8 cellular contexts compared by ENCODE assay signal in the genomic region with DNA sequence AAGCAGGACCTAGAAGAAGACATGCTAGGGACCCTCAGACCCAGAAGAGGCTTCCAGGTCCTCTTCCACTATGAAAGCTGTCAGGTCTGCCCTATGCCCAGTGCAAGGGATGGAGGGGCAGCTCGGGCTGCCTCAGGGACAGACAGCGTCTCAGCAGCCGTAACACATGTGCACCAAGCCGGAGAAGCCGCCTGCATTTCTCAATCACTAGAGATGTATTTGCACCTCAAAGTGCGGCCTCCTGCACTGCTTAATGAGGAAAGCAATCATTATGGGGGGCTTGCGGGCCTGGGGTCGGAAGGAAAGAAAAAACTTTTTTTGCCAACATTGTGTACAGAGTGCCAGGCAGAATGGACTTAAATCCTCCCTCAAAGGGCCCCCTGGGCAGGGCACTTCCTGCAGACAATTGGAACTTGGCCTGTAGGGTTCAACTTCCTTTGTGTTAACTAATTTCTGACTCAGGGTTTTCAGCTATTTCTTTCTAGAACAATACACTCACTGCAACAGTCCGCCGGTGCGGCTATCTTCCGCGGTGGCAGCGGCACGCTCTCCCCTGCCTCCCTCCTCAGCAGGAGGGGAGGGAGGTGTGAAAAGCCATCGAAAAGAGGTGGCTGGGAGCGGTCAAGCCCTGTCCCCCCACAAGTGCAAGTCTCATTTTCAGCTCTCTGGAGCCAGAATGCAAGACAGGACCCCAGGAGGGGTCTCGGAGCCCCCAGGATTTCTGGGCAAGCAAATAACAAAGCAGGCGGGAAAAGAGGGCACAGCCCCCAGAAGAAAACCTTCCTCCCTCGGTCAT.
DNase-seq lines count a peak whose midpoint lies in the region; FAIRE-seq and TF ChIP-seq lines count a peak whose summit lies in the region.

No MANE protein-coding gene starts in this region.

- H3K4me1 ChIP-seq in endothelial cell of umbilical vein (ENCODE audit: control insufficient read depth, extremely low read depth, insufficient read depth, low read length), result peaks cover 12% of the 10 kb centered on the region
- peaks cover 6 to 7% of the 10 kb centered on the region in 2 donors for H3K4me1 ChIP-seq in mucosa of rectum (ENCODE audit: control insufficient read depth in 2 of 2, insufficient read depth in 2 of 2, low read length in 2 of 2)

- no peaks in the 10 kb centered on the region for H3K9me1 ChIP-seq in endothelial cell of umbilical vein (replicated peaks; ENCODE audit: control insufficient read depth, extremely low read depth, insufficient read depth, low read length)

- no peak overlapping the region for H3K4me3 Mint-ChIP-seq in activated naive CD4-positive, alpha-beta T cell treated with anti-CD3 and anti-CD28 coated beads for 36 hours

- intact Hi-C loops in activated naive CD4-positive, alpha-beta T cell treated with anti-CD3 and anti-CD28 coated beads for 36 hours (cut with micrococcal nuclease), result loop anchor here (1.0 kb wide), 1 partner anchor 346 kb away; no protein-coding TSS in a partner anchor
- intact Hi-C loops in endothelial cell of umbilical vein (cut with micrococcal nuclease), result loop anchor here (1.0 to 10.0 kb wide), 5 partner anchors 72 to 350 kb away; no protein-coding TSS in a partner anchor

- TF ChIP-seq POLR2A in endothelial cell of umbilical vein (IDR thresholded peaks at IDR 0.05; ENCODE audit: low read depth, low read length), result no peak

- H3K36me3 ChIP-seq in endothelial cell of umbilical vein (ENCODE audit: control insufficient read depth in 2 of 2, extremely low read depth in 1 of 2, insufficient read depth in 2 of 2, low read length in 2 of 2) (no peaks in the 10 kb centered on the region), mucosa of rectum (ENCODE audit: control insufficient read depth in 2 of 2, insufficient read depth in 2 of 2, low read length in 2 of 2) (no peaks in the 10 kb centered on the region)

- H3K27me3 Mint-ChIP-seq in activated naive CD4-positive, alpha-beta T cell treated with anti-CD3 and anti-CD28 coated beads for 36 hours (ENCODE audit: low read depth), result peaks cover 20% of the 10 kb centered on the region

- no peak for TF ChIP-seq CTCF in endothelial cell of umbilical vein (IDR thresholded peaks at IDR 0.05; ENCODE audit: extremely low read depth in 1 of 2, insufficient read depth in 1 of 2, low read depth in 1 of 2, low read length in 2 of 2)

- peak overlapping the region; percentile 69 for H2AFZ ChIP-seq in endothelial cell of umbilical vein (ENCODE audit: low read depth, low read length)

- CTCF ChIA-PET in activated naive CD4-positive, alpha-beta T cell treated with anti-CD3 and anti-CD28 coated beads for 36 hours (lab: Charles Lee), result interaction anchor here (0.6 kb wide), 1 partner anchor 76 kb away, joined by 3 read pairs; no protein-coding TSS in a partner anchor
- CTCF ChIA-PET in endothelial cell of umbilical vein (lab: Charles Lee), result interaction anchor here (0.6 to 1.4 kb wide), 7 partner anchors 15 to 270 kb away, joined by 3 to 10 read pairs (median 4); a partner anchor contains a TSS

- H4K20me1 ChIP-seq in endothelial cell of umbilical vein (replicated peaks; ENCODE audit: control insufficient read depth, extremely low read depth, insufficient read depth, low read length), result no peaks in the 10 kb centered on the region

- H3K27ac Mint-ChIP-seq in activated naive CD4-positive, alpha-beta T cell treated with anti-CD3 and anti-CD28 coated beads for 36 hours, result no peak overlapping the region

- BruUV-seq in endothelial cell of umbilical vein (replicated peaks; lab: Mats Ljungman, UMichigan), result no TSS peak

- POLR2A ChIA-PET in endothelial cell of umbilical vein (lab: Charles Lee), result no interaction called here

- no peaks in the 10 kb centered on the region for H3K36me3 Mint-ChIP-seq in activated naive CD4-positive, alpha-beta T cell treated with anti-CD3 and anti-CD28 coated beads for 36 hours (ENCODE audit: low read depth)

- H3K4me1 Mint-ChIP-seq in activated naive CD4-positive, alpha-beta T cell treated with anti-CD3 and anti-CD28 coated beads for 36 hours (ENCODE audit: low read depth), result peaks cover 10% of the 10 kb centered on the region

- dilution Hi-C loops in endothelial cell of umbilical vein (cut with MboI; ENCODE audit: extremely low pct_ligation_motif_present, low sequenced_read_pairs), result no loop called here

- H3K79me2 ChIP-seq in endothelial cell of umbilical vein (ENCODE audit: control insufficient read depth, insufficient read depth, low read length), result no peaks in the 10 kb centered on the region

- FAIRE-seq in endothelial cell of umbilical vein (lab: Jason Lieb, UNC), result peak; percentile 87
- FAIRE-seq in urothelium cell line (lab: Jason Lieb, UNC), result no peak

- H3K9me3 ChIP-seq in endothelial cell of umbilical vein (replicated peaks; ENCODE audit: control insufficient read depth, insufficient read depth, low read length) (no peaks in the 10 kb centered on the region), mucosa of rectum (ENCODE audit: control insufficient read depth in 2 of 2, low read length in 2 of 2) (no peaks in the 10 kb centered on the region)

- H3K9me3 Mint-ChIP-seq in activated naive CD4-positive, alpha-beta T cell treated with anti-CD3 and anti-CD28 coated beads for 36 hours, result no peaks in the 10 kb centered on the region

- peak overlapping the region; percentile 60 for H3K4me2 ChIP-seq in endothelial cell of umbilical vein (ENCODE audit: insufficient read depth, low read length)

- peak overlapping the region; percentile 36 for H3K9ac ChIP-seq in endothelial cell of umbilical vein (replicated peaks; ENCODE audit: extremely low read depth, insufficient read depth, low read length)
- peak overlapping the region; percentile 42 to 53 for H3K9ac ChIP-seq in mucosa of rectum (ENCODE audit: low read depth in 1 of 2, low read length in 2 of 2)

- H3K4me3 ChIP-seq in endothelial cell of umbilical vein (replicated peaks in 1 of 3; ENCODE audit: insufficient read depth in 1 of 3, low read depth in 1 of 3, low read length in 3 of 3) (peak overlapping the region in 2 of 3 experiments; percentile 16 to 18), mucosa of rectum (ENCODE audit: low read length in 2 of 2) (peak overlapping the region; percentile 36 to 65)

- H3K27ac ChIP-seq in endothelial cell of umbilical vein (ENCODE audit: insufficient read depth, low read depth, low read length) (no peak overlapping the region), mucosa of rectum (ENCODE audit: low read depth in 2 of 2, low read length in 2 of 2) (peak overlapping the region in 1 of 2 donors; percentile 20)

- H3K27me3 ChIP-seq in endothelial cell of umbilical vein (ENCODE audit: control insufficient read depth in 2 of 2, insufficient read depth in 2 of 2, low read length in 2 of 2) (no peaks in the 10 kb centered on the region), mucosa of rectum (ENCODE audit: control insufficient read depth in 2 of 2, insufficient read depth in 2 of 2, low read length in 2 of 2) (no peaks in the 10 kb centered on the region)

- peak; percentile 8 for DNase-seq in activated naive CD4-positive, alpha-beta T cell treated with anti-CD3 and anti-CD28 coated beads for 36 hours
- no peak for DNase-seq in activated naive CD4-positive, alpha-beta T cell (lab: John Stamatoyannopoulos, UW)
- DNase-seq in endothelial cell of umbilical vein (ENCODE audit: low read depth, low spot score), result peak; percentile 64
- DNase-seq in urothelium cell line (ENCODE audit: low spot score), result peak; percentile 36
- DNase-seq in cerebellum (ENCODE audit: low spot score), result no peak
- no peak for DNase-seq in NCI-H2107 treated with DMSO at 0.1 percent for 48 hours (lab: John Stamatoyannopoulos, UW; ENCODE audit: unreplicated experiment)
- no peak for DNase-seq in midbrain (lab: John Stamatoyannopoulos, UW)

TF ChIP-seq in endothelial cell of umbilical vein, 7 proteins besides CTCF, POLR2A, EP300 and RAD21:
- peak; percentile 19 for TF ChIP-seq POLR2AphosphoS5 (IDR thresholded peaks at IDR 0.05; ENCODE audit: insufficient read depth, low read depth, low read length)
- TF ChIP-seq FOS (IDR thresholded peaks at IDR 0.05; ENCODE audit: borderline replicate concordance, insufficient read depth, low read length), result peak; percentile 22
- TF ChIP-seq EZH2 (IDR thresholded peaks at IDR 0.05; ENCODE audit: borderline replicate concordance, low read depth, low read length, severe bottlenecking), result no peak
- TF ChIP-seq, protein P1, sequence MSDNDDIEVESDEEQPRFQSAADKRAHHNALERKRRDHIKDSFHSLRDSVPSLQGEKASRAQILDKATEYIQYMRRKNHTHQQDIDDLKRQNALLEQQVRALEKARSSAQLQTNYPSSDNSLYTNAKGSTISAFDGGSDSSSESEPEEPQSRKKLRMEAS (IDR thresholded peaks at IDR 0.05; ENCODE audit: insufficient read depth, insufficient read length), result no peak
TF ChIP-seq in endothelial cell of umbilical vein: peak in this region for 2.

Comparison
In these comparisons a context has a peak if more than half of its experiments do, and no peak if none do; other contexts are left out.
1. DNase-seq: peak in activated naive CD4-positive, alpha-beta T cell treated with anti-CD3 and anti-CD28 coated beads for 36 hours (single experiment), endothelial cell of umbilical vein (single experiment) and urothelium cell line (single experiment); none in activated naive CD4-positive, alpha-beta T cell (0 of 4), cerebellum (single experiment), NCI-H2107 treated with DMSO at 0.1 percent for 48 hours (single experiment) and midbrain (single experiment).